ENCODE assay signal across 8 cellular contexts in genomic region chr9:97468658-97469448, GRCh38. TPM values are rescaled to one million over a fixed set of nuclear protein-coding genes. Genes with fewer than 3 reads are reported as not detected.
DNase-seq lines count a peak whose midpoint lies in the region; ATAC-seq, FAIRE-seq and TF ChIP-seq lines count a peak whose summit lies in the region.

No MANE protein-coding gene starts in this region.

- peak; percentile 88 to 94 for TF ChIP-seq RAD21 in A549 (conservative IDR thresholded peaks at IDR 0.05 in 1 of 2, IDR thresholded peaks at IDR 0.05 in 1 of 2)

- no peak for TF ChIP-seq EP300 in A549 (IDR thresholded peaks at IDR 0.05)

- H3K4me1 ChIP-seq in A549: no peaks in the 10 kb centered on the region

- no peaks in the 10 kb centered on the region for H3K9me3 ChIP-seq in A549
- H3K9me3 ChIP-seq in T-helper 17 cell (ENCODE audit: control insufficient read depth, low read length, poor library complexity, severe bottlenecking): no peaks in the 10 kb centered on the region

- no peak for FAIRE-seq in A549 (lab: Jason Lieb, UNC)

- peak overlapping the region; percentile 81 for H3K27ac Mint-ChIP-seq in T-helper 17 cell

- no peaks in the 10 kb centered on the region for H3K27me3 Mint-ChIP-seq in T-helper 17 cell

- H3K27me3 ChIP-seq in kidney epithelial cell (ENCODE audit: control insufficient read depth, insufficient read depth, low read length): no peaks in the 10 kb centered on the region

- peaks cover 19% of the 10 kb centered on the region for H3K36me3 Mint-ChIP-seq in T-helper 17 cell (ENCODE audit: low read depth)

- DNase-seq in A549 (ENCODE audit: low read depth in 1 of 2, low spot score in 1 of 2) (peak; percentile 46 to 70), MV-4-11 (lab: John Stamatoyannopoulos, UW) (peak; percentile 34), T-helper 17 cell (no peak), caudate nucleus (lab: John Stamatoyannopoulos, UW) (peak; percentile 19 to 91 (median 71)), kidney epithelial cell (ENCODE audit: low read depth) (no peak)
- DNase-seq in stimulated activated CD4-positive, alpha-beta T cell treated with anti-CD3 and anti-CD28 coated beads, Interleukin-1b, Interleukin-23, amount 100 ng/mL, for 48 hours: peak; percentile 26

- no peak for TF ChIP-seq POLR2A in A549 (IDR thresholded peaks at IDR 0.05; ENCODE audit: low read length)

- ATAC-seq in A549: peak; percentile 89 to 99
- peak; percentile 82 for ATAC-seq in HG02642 (IDR thresholded peaks at IDR 0.05; ENCODE audit: poor library complexity, unreplicated experiment)
- ATAC-seq in T-helper 17 cell: peak; percentile 33

- peaks cover 13% of the 10 kb centered on the region for H3K4me1 Mint-ChIP-seq in T-helper 17 cell

- POLR2A ChIA-PET in A549 (lab: Yijun Ruan, JAX): interaction anchor here (0.6 to 2.2 kb wide), 2 partner anchors 130 to 164 kb away, joined by 6 to 9 read pairs; partner anchors contain the start of gene TSTD2

- 86% methylated on average over 4 of the region's 4 CpGs for WGBS in A549 (ENCODE audit: missing lambda C conversion rate)

- no peak overlapping the region for H3K27ac ChIP-seq in A549
- H3K27ac ChIP-seq in caudate nucleus (ENCODE audit: low read depth, low read length): peak overlapping the region; percentile 76

- H3K4me3 ChIP-seq in A549: no peak overlapping the region
- no peak overlapping the region for H3K4me3 ChIP-seq in GM12875 (ENCODE audit: low read depth, low read length)
- H3K4me3 ChIP-seq in kidney epithelial cell (ENCODE audit: low read depth, low read length): no peak overlapping the region

- CTCF ChIA-PET in A549 (lab: Yijun Ruan, JAX): interaction anchor here (0.6 to 11.7 kb wide), 54 partner anchors 7 to 611 kb away, joined by 3 to 340 read pairs (median 5); partner anchors contain the start of genes TMOD1 and TSTD2

- H3K36me3 ChIP-seq in kidney epithelial cell (ENCODE audit: control insufficient read depth, insufficient read depth, low read length): no peaks in the 10 kb centered on the region

- TF ChIP-seq CTCF in A549 (IDR thresholded peaks at IDR 0.05) (peak; percentile 80), GM12875 (IDR thresholded peaks at IDR 0.05; ENCODE audit: borderline replicate concordance, insufficient read depth, low read depth, low read length) (peak; percentile 82), kidney epithelial cell (IDR thresholded peaks at IDR 0.05; ENCODE audit: insufficient read depth, low read length, poor library complexity, severe bottlenecking) (peak; percentile 76)

- no peak overlapping the region for H3K4me3 Mint-ChIP-seq in T-helper 17 cell

- no peak overlapping the region for H3K4me2 ChIP-seq in A549

TF ChIP-seq in A549, 52 proteins besides CTCF, POLR2A, EP300 and RAD21:
- peak; percentile 58; the same call in 2 of the 3 replicates for TF ChIP-seq SMC3 (IDR thresholded peaks at IDR 0.05)
- TF ChIP-seq, protein P1, sequence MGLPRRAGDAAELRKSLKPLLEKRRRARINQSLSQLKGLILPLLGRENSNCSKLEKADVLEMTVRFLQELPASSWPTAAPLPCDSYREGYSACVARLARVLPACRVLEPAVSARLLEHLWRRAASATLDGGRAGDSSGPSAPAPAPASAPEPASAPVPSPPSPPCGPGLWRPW (IDR thresholded peaks at IDR 0.05): no peak
TF ChIP-seq in A549: peak in this region for 1.

RNA-seq across cellular contexts. Expression of gene TMOD1, which starts 32.6 kb away (rescaled TPM):
- polyA plus RNA-seq in A549 (2011; rRNA removed) (0.28 and 0.48 TPM in 2 replicates), A549 (2017; fragmentation: RNase III; extraction: RNeasy Plus Mini Kit Qiagen cat#74134 plus additional on column Dnase treatment) (0.62 to 0.98 TPM (median 0.80 TPM) in 3 replicates)
- 0.21 and 0.25 TPM in 2 replicates for polyA plus RNA-seq in A549 (2012; cell fraction: cytosol; rRNA removed)
- polyA plus RNA-seq in A549 (2012; cell fraction: nucleus; rRNA removed): 0.17 TPM in 2 replicates
- polyA minus RNA-seq in A549 (2011; rRNA and poly(A)+ RNA removed): 0.19 and 0.21 TPM in 2 replicates
- total RNA-seq in T-helper 17 cell (under 1 TPM; 0.86 to 0.94 TPM), kidney epithelial cell (0.08 and 0.14 TPM in 2 replicates)

RNA-seq across cellular contexts. Expression of gene TDRD7, which starts 57.0 kb away (rescaled TPM):
- polyA plus RNA-seq in A549 (2011; rRNA removed) (15.7 and 18.3 TPM in 2 replicates), A549 (2017; fragmentation: RNase III; extraction: RNeasy Plus Mini Kit Qiagen cat#74134 plus additional on column Dnase treatment) (11.1 to 14.2 TPM (median 11.5 TPM) in 3 replicates)
- 4.3 and 5.2 TPM in 2 replicates for polyA plus RNA-seq in A549 (2012; cell fraction: cytosol; rRNA removed)
- 3.7 and 5.2 TPM in 2 replicates for polyA plus RNA-seq in A549 (2012; cell fraction: nucleus; rRNA removed)
- 6.7 and 7.4 TPM in 2 replicates for polyA minus RNA-seq in A549 (2011; rRNA and poly(A)+ RNA removed)
- total RNA-seq in T-helper 17 cell (10 to 100 TPM in 1 of 2 donors, 1 to 10 TPM in 1; 8.5 to 10.4 TPM), kidney epithelial cell (8.3 and 11.0 TPM in 2 replicates)

Comparison
In these comparisons a context has a peak if more than half of its experiments do, and no peak if none do; other contexts are left out.
1. ATAC-seq: peak in every context shown above with its lines; median percentile 94 in A549; 82 in HG02642; 33 in T-helper 17 cell.
2. DNase-seq: peak in A549 (2 of 2), MV-4-11 (single experiment), caudate nucleus (61 of 61) and stimulated activated CD4-positive, alpha-beta T cell treated with anti-CD3 and anti-CD28 coated beads, Interleukin-1b, Interleukin-23, amount 100 ng/mL, for 48 hours (single experiment); none in T-helper 17 cell (0 of 3) and kidney epithelial cell (single experiment).
3. Peak in every context shown above with its lines, with median percentiles within 50 percentile points of each other: CTCF ChIP-seq.